ENCODE assay signal across 8 cellular contexts in genomic region chr4:48341776-48342558, GRCh38. TPM values are rescaled to one million over a fixed set of nuclear protein-coding genes. Genes with fewer than 3 reads are reported as not detected.
A peak's percentile ranks its signal among the peaks of the same experiment; 100 is the strongest.
DNase-seq lines count a peak whose midpoint lies in the region; ATAC-seq and TF ChIP-seq lines count a peak whose summit lies in the region.

No MANE protein-coding gene starts in this region.

- intact Hi-C loops in A673 (cut with micrococcal nuclease; ENCODE audit: unreplicated experiment): loop anchor here (5.0 kb wide), 1 partner anchor 35 kb away; no protein-coding TSS in a partner anchor

- H3K9me3 ChIP-seq in A673 (ENCODE audit: low read depth, low read length, poor library complexity, severe bottlenecking) (no peaks in the 10 kb centered on the region), tibial nerve (no peaks in the 10 kb centered on the region)

- H3K4me1 ChIP-seq in A673 (ENCODE audit: insufficient read depth, low read length, poor library complexity, severe bottlenecking) (peaks cover 19% of the 10 kb centered on the region), tibial nerve (peaks cover 0 to 53% (median 19%) of the 10 kb centered on the region in 4 donors)

- WGBS in tibial nerve, 2 donors: 0 to 1% methylated on average over 25 to 54 of the region's 63 CpGs

- peak; percentile 27 for ATAC-seq in GM18517 (IDR thresholded peaks at IDR 0.05; ENCODE audit: unreplicated experiment)
- peak; percentile 9 for ATAC-seq in HG03060 (IDR thresholded peaks at IDR 0.05; ENCODE audit: low read depth, unreplicated experiment)

- TF ChIP-seq CTCF in A673 (conservative IDR thresholded peaks at IDR 0.05; ENCODE audit: low read depth, low read length): no peak
- peak in 1 of 5 experiments; percentile 1 for TF ChIP-seq CTCF in tibial nerve (IDR thresholded peaks at IDR 0.05)

- H3K27ac ChIP-seq in A673 (ENCODE audit: low read depth, low read length, poor library complexity, severe bottlenecking) (peak overlapping the region; percentile 95), tibial nerve (peak overlapping the region; percentile 67 to 99 (median 96))

- CTCF ChIA-PET in A673 (lab: Charles Lee): interaction anchor here (0.6 to 0.7 kb wide), 4 partner anchors 12 to 409 kb away, joined by 3 to 5 read pairs (median 4); no protein-coding TSS in a partner anchor

- no peak for TF ChIP-seq POLR2A in tibial nerve (IDR thresholded peaks at IDR 0.05)

- POLR2A ChIA-PET in A673 (lab: Charles Lee; ENCODE audit: low non-redundant PET): interaction anchor here (0.6 to 0.7 kb wide), 4 partner anchors 8 to 181 kb away, joined by 4 to 10 read pairs (median 9); no protein-coding TSS in a partner anchor

- BruUV-seq in A673 (replicated peaks; lab: Mats Ljungman, UMichigan): no TSS peak

- H3K27me3 ChIP-seq in A673 (replicated peaks; ENCODE audit: insufficient read depth, low read depth, low read length, poor library complexity) (no peaks in the 10 kb centered on the region), tibial nerve (no peaks in the 10 kb centered on the region)

- TF ChIP-seq EP300 in tibial nerve (IDR thresholded peaks at IDR 0.05): no peak

- H3K4me3 ChIP-seq in A673 (ENCODE audit: low read depth, low read length, poor library complexity, severe bottlenecking) (peak overlapping the region; percentile 95), tibial nerve (peak overlapping the region; percentile 50 to 97 (median 78))

- DNase-seq in A673 (ENCODE audit: low spot score) (peak; percentile 63), OCI-M1 (lab: John Stamatoyannopoulos, UW) (peak; percentile 58), globus pallidus (ENCODE audit: low spot score) (peak; percentile 28), occipital lobe (lab: John Stamatoyannopoulos, UW) (peak; percentile 35), tibial nerve (ENCODE audit: low spot score in 2 of 2) (peak in 1 of 2 donors; percentile 13)
- DNase-seq in activated naive CD4-positive, alpha-beta T cell (lab: John Stamatoyannopoulos, UW): peak; percentile 23 to 47 (median 30)

- H3K36me3 ChIP-seq in A673 (ENCODE audit: insufficient read depth, low read length, poor library complexity, severe bottlenecking) (no peaks in the 10 kb centered on the region), tibial nerve (no peaks in the 10 kb centered on the region)

RNA-seq across cellular contexts. Expression of gene SLAIN2, which starts 0.6 kb away (rescaled TPM):
- total RNA-seq in A673 (2021) (74.0 and 79.1 TPM in 2 replicates), occipital lobe (345 TPM), tibial nerve (10 to 100 TPM; 23.4 to 53.8 (median 33.8) TPM)
